ENCODE assay signal across 19 cellular contexts in the genomic region with DNA sequence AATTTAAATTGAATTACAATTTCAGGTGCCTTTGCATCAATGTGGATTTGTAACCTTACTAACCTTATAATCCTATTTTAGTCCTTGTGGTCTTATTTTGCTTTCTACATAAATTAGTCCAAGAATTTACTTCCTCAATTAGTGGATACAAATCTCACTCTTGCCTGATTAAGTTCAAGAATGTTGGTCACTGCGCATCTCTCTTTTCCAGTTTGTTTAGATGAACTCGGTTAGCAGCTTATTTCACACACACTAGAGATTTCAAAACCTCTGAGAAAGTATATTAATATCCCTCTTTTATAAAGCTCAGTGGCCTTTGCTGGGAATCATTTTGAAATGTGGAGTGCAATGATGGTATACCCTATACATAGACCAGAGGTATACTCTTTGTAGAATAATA.
"Had no signal": no experiment of that assay in that cellular context is flagged by ENCODE, and none has a peak within 500 bp of the region (broad histone marks: within the 10 kb centered on the region; RNA-seq: fewer than 3 reads in every experiment).

No MANE protein-coding gene starts in this region.

- H3K36me3 ChIP-seq: adrenal gland, esophagus muscularis mucosa, gastrocnemius medialis, upper lobe of left lung had no signal

- DNase-seq: activated CD4-positive, alpha-beta T cell treated with anti-CD3 and anti-CD28 coated beads, Interleukin-2, amount 50 U/mL, for 48 hours; activated CD8-positive, alpha-beta memory T cell treated with anti-CD3 and anti-CD28 coated beads, Interleukin-2, amount 10 ng/mL, durations not matched to agents 7 days and 5 days; activated naive CD4-positive, alpha-beta T cell treated with anti-CD3 and anti-CD28 coated beads for 36 hours; activated T-cell treated with anti-CD3 and anti-CD28 coated beads, Interleukin-2, amount 50 U/mL, for 1 hour; adrenal gland; dorsolateral prefrontal cortex; gastrocnemius medialis; heart right ventricle; islet precursor cell; natural killer cell; posterior cingulate gyrus; retina; small intestine; stimulated activated naive CD8-positive, alpha-beta T cell treated with anti-CD3 and anti-CD28 coated beads, Interleukin-15, Interleukin-2, amounts not matched to agents 100 U/mL and 50 U/mL, for 24 hours; upper lobe of left lung had no signal

- ATAC-seq: activated CD8-positive, alpha-beta memory T cell treated with anti-CD3 and anti-CD28 coated beads, Interleukin-2, amount 10 ng/mL, durations not matched to agents 7 days and 5 days; left lobe of liver; natural killer cell; stimulated activated naive CD8-positive, alpha-beta T cell treated with anti-CD3 and anti-CD28 coated beads, Interleukin-15, Interleukin-2, amounts not matched to agents 100 U/mL and 50 U/mL, for 24 hours had no signal

- H3K4me3 ChIP-seq: adrenal gland, dorsolateral prefrontal cortex, esophagus muscularis mucosa, gastrocnemius medialis, heart right ventricle, upper lobe of left lung had no signal

- H3K27me3 ChIP-seq: adrenal gland, dorsolateral prefrontal cortex, esophagus muscularis mucosa, gastrocnemius medialis, heart right ventricle, neutrophil, upper lobe of left lung had no signal

- H3K9me3 ChIP-seq: adrenal gland, gastrocnemius medialis, neutrophil, upper lobe of left lung had no signal

- H3K27ac ChIP-seq: dorsolateral prefrontal cortex, neutrophil, upper lobe of left lung, VCaP had no signal

- H3K4me1 ChIP-seq: gastrocnemius medialis, upper lobe of left lung had no signal
